ENCODE assay signal across 8 cellular contexts in the genomic region with DNA sequence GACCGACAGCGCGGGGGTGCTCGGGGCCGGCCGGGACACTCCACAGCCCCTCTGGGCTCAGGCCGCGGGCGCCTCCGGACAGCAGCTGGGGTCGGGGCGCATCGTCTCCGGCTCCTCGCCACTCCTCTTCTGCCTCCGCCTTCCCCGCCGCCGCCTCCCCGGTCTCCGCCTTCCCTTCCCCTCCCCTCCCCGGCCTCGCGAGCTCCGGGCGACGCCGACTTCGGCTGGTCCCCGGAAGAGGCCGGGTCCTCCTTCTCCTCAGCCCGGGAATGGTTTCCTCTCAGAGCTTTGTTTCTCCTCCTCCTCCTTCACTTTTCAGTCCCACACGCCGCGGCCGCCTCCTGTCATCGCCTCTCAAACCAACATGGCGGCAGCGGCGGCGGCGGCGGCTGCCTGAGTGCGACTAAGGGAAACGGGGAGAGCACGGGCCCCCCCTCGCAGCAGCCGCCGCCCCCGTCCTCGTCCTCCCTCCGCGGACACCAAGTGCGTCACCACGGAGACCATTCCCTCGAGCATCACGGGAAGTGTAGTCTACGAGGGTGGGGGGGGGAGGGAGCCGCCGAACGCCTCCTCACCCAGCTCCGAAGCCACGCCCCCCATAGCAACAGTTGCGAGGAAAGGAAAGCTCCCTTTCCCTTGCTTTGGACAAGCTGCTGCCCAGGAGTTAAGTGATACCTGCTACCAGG. TPM values are rescaled to one million over a fixed set of nuclear protein-coding genes. Genes with fewer than 3 reads are reported as not detected.
DNase-seq lines count a peak whose midpoint lies in the region; ATAC-seq, FAIRE-seq and TF ChIP-seq lines count a peak whose summit lies in the region.

A gene with protein sequence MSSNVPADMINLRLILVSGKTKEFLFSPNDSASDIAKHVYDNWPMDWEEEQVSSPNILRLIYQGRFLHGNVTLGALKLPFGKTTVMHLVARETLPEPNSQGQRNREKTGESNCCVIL (minus strand): TSS at position 405 of the 686 bp plus-strand sequence. CDS start 1,079 bp downstream, outside the sequence.

- FAIRE-seq in keratinocyte (lab: Jason Lieb, UNC), result no peak

- TF ChIP-seq CTCF in keratinocyte (optimal IDR thresholded peaks at IDR 0.05 in 1 of 3, IDR thresholded peaks at IDR 0.05 in 1 of 3, conservative IDR thresholded peaks at IDR 0.05 in 1 of 3; ENCODE audit: extremely low read depth in 1 of 3, insufficient read depth in 2 of 3, low read length in 3 of 3), result no peak

- DNase-seq in Ammon's horn (ENCODE audit: low spot score), result peak; percentile 99
- peak; percentile 91 for DNase-seq in NCI-H510A (lab: John Stamatoyannopoulos, UW)
- DNase-seq in activated CD4-positive, alpha-beta T cell treated with anti-CD3 and anti-CD28 coated beads for 1 hour, result peak; percentile 90
- DNase-seq in cerebellar nuclear complex (lab: John Stamatoyannopoulos, UW), result peak; percentile 79 to 90
- peak; percentile 55 for DNase-seq in keratinocyte (ENCODE audit: low read depth, low spot score)
- DNase-seq in stimulated activated CD4-positive, alpha-beta T cell treated with anti-CD3 and anti-CD28 coated beads, Interleukin-12 subunit alpha, Interleukin-12 subunit beta, amount 100 ng/mL, for 48 hours (ENCODE audit: low read depth in 2 of 3, low spot score in 1 of 3), result peak; percentile 86 to 93 (median 89)

- H3K4me3 ChIP-seq in keratinocyte (ENCODE audit: control insufficient read depth in 2 of 3, extremely low read depth in 1 of 3, insufficient read depth in 2 of 3, low read depth in 1 of 3, low read length in 3 of 3), result peak within 1 kb of the TSS; percentile 83 to 96 (median 90)

- H3K4me2 ChIP-seq in keratinocyte (ENCODE audit: control insufficient read depth, extremely low read depth, insufficient read depth, low read depth, low read length), result peak within 1 kb of the TSS; percentile 93

- peak; percentile 72 for TF ChIP-seq POLR2A in GM19193 (IDR thresholded peaks at IDR 0.05; ENCODE audit: extremely low read depth, insufficient read depth, insufficient read length)

- H3K9me3 ChIP-seq in keratinocyte (ENCODE audit: control insufficient read depth, low read depth, low read length), result no peaks in the 10 kb centered on the region

- no peaks in the 10 kb centered on the region for H3K36me3 ChIP-seq in keratinocyte (ENCODE audit: control insufficient read depth in 2 of 2, extremely low read depth in 1 of 2, insufficient read depth in 2 of 2, low read length in 2 of 2)

- no peaks in the 10 kb centered on the region for H4K20me1 ChIP-seq in keratinocyte (ENCODE audit: control insufficient read depth, extremely low read depth, insufficient read depth, low read length)

- peaks cover 33% of the 10 kb centered on the region for H3K79me2 ChIP-seq in keratinocyte (ENCODE audit: control insufficient read depth, insufficient read depth, low read length)

- H2AFZ ChIP-seq in keratinocyte (ENCODE audit: control insufficient read depth, low read length), result peak within 1 kb of the TSS; percentile 71

- dilution Hi-C loops in keratinocyte (cut with MboI; ENCODE audit: extremely low pct_ligation_motif_present, low sequenced_read_pairs), result no loop called here

- peak; percentile 93 for ATAC-seq in HG03432 (IDR thresholded peaks at IDR 0.05; ENCODE audit: unreplicated experiment)

- peak within 1 kb of the TSS; percentile 89 for H3K9ac ChIP-seq in keratinocyte (ENCODE audit: control insufficient read depth, extremely low read depth, insufficient read depth, low read length)

- H3K27ac ChIP-seq in keratinocyte (ENCODE audit: control insufficient read depth, insufficient read depth, low read length), result peak within 1 kb of the TSS; percentile 90

- H3K9me1 ChIP-seq in keratinocyte (ENCODE audit: control insufficient read depth, extremely low read depth, insufficient read depth, low read length), result no peaks in the 10 kb centered on the region

- H3K27me3 ChIP-seq in keratinocyte (ENCODE audit: control insufficient read depth, extremely low read depth, insufficient read depth, low read length), result no peaks in the 10 kb centered on the region

- peaks cover 13% of the 10 kb centered on the region for H3K4me1 ChIP-seq in keratinocyte (ENCODE audit: control insufficient read depth, extremely low read depth, insufficient read depth, low read length)

RNA-seq across cellular contexts. Expression of the gene that starts here (rescaled TPM):
- polyA plus RNA-seq in keratinocyte, result 6.5 to 10.5 TPM (median 7.1 TPM) in 3 replicates
- polyA plus RNA-seq in keratinocyte (2011; ENCODE audit: low read depth), result 9.5 TPM
- 6.5 and 12.7 TPM in 2 replicates for polyA plus RNA-seq in keratinocyte (2011; cell fraction: cytosol; rRNA removed)
- 5.8 and 6.8 TPM in 2 replicates for polyA plus RNA-seq in keratinocyte (2011; cell fraction: nucleus; rRNA removed)
- polyA plus RNA-seq in keratinocyte (2012; ENCODE audit: low replicate concordance), result 8.0 and 19.3 TPM in 2 replicates
- polyA minus RNA-seq in keratinocyte, result 2.2 to 8.3 TPM (median 4.9 TPM) in 3 replicates
- polyA minus RNA-seq in keratinocyte (2011; cell fraction: cytosol; rRNA and poly(A)+ RNA removed), result 12.3 TPM
- polyA minus RNA-seq in keratinocyte (2011; cell fraction: nucleus; rRNA and poly(A)+ RNA removed), result 6.1 and 8.4 TPM in 2 replicates

Comparison
In these comparisons a context has a peak if more than half of its experiments do, and no peak if none do; other contexts are left out.
1. Peak in every context shown above with its lines: DNase-seq, ATAC-seq, H3K4me3 ChIP-seq and H3K27ac ChIP-seq.